Comparison of ENCODE assay signal across 18 cellular contexts in the genomic region with DNA sequence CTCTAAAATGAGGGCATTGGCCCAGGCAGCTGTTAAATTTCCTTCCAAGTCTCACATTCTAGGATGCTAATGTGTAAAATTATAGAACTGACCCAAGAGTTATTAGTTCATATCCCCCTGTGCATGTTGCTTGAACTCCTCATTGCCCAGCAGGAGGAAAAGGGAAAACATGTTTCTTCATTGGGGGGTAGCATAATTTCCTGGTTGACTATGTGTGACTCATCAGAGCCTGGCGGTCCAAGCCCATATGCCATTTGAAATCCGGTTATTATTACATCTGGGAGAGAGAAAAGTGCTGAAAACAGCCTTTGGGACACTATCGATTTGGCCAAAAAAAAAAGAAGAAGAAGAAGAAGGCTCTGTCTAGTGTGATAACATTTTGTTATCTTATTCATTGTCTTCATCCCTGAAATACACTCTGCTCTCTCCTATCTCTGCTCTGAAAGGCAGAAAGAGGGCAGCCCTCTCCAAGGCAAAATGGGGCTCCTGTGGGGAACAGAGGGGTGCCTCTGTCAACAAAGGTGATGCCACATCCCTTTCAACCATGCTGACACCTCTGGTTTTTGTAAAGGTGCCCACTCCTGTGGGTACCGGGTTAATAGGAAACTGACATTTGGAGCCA.
A peak's percentile ranks its signal among the peaks of the same experiment; 100 is the strongest.
DNase-seq lines count a peak whose midpoint lies in the region; ATAC-seq, FAIRE-seq and TF ChIP-seq lines count a peak whose summit lies in the region.
"Had no signal": no experiment of that assay in that cellular context is flagged by ENCODE, and none has a peak within 500 bp of the region (broad histone marks: within the 10 kb centered on the region; RNA-seq: fewer than 3 reads in every experiment).

No MANE protein-coding gene starts in this region.

- H3K36me3 ChIP-seq in KOPT-K1 (ENCODE audit: insufficient read depth, low read length) (no peaks in the 10 kb centered on the region), astrocyte (ENCODE audit: insufficient read depth, low read length) (no peaks in the 10 kb centered on the region)
- H3K36me3 ChIP-seq: neutrophil had no signal

- H3K27ac ChIP-seq in KOPT-K1 (ENCODE audit: low read depth, low read length, poor library complexity, severe bottlenecking) = peak overlapping the region; percentile 69
- H3K27ac ChIP-seq in astrocyte (ENCODE audit: low read depth, low read length) = no peak overlapping the region
- H3K27ac ChIP-seq: A549, neutrophil had no signal

- peaks cover 4% of the 10 kb centered on the region for H3K27me3 ChIP-seq in astrocyte (ENCODE audit: insufficient read depth, low read length)
- H3K27me3 ChIP-seq: neutrophil had no signal

- TF ChIP-seq CTCF in astrocyte (IDR thresholded peaks at IDR 0.05; ENCODE audit: insufficient read depth, low read depth, low read length) = no peak

- no peak overlapping the region for H2AFZ ChIP-seq in astrocyte (ENCODE audit: low read depth, low read length)

- H3K79me2 ChIP-seq in astrocyte (ENCODE audit: insufficient read depth, low read length) = no peaks in the 10 kb centered on the region

- peak overlapping the region; percentile 28 for H3K4me2 ChIP-seq in astrocyte (ENCODE audit: low read length)
- H3K4me2 ChIP-seq: A549 had no signal

- H3K4me1 Mint-ChIP-seq in activated CD4-positive, alpha-beta T cell treated with anti-CD3 and anti-CD28 coated beads, Interleukin-2, amount 10 ng/mL, durations not matched to agents 24 days and 14 days = no peaks in the 10 kb centered on the region
- H3K4me1 Mint-ChIP-seq in astrocyte (ENCODE audit: low read depth, unreplicated experiment) = peaks cover 19% of the 10 kb centered on the region
- peaks cover 78 to 87% of the 10 kb centered on the region in 2 donors for H3K4me1 Mint-ChIP-seq in natural killer cell treated with Interleukin-12 subunit alpha and Interleukin-12 subunit beta and Interleukin-15 and Interleukin-18, amount 100 ng/mL, for 72 hours (ENCODE audit: low read depth in 2 of 2)

- no peak overlapping the region for H3K9ac ChIP-seq in astrocyte (ENCODE audit: low read length)

- peak overlapping the region; percentile 63 for H3K27ac Mint-ChIP-seq in activated CD4-positive, alpha-beta T cell treated with anti-CD3 and anti-CD28 coated beads, Interleukin-2, amount 10 ng/mL, durations not matched to agents 24 days and 14 days
- H3K27ac Mint-ChIP-seq in astrocyte (ENCODE audit: unreplicated experiment) = peak overlapping the region; percentile 67
- peak overlapping the region; percentile 89 to 93 for H3K27ac Mint-ChIP-seq in natural killer cell treated with Interleukin-12 subunit alpha and Interleukin-12 subunit beta and Interleukin-15 and Interleukin-18, amount 100 ng/mL, for 72 hours
- H3K27ac Mint-ChIP-seq: T-helper 1 cell treated with Interleukin-12 subunit alpha and Interleukin-12 subunit beta and Interleukin-4 antibody, amounts not matched to agents 30 μg/mL and 1 μg/mL, for 36 hours had no signal

- H3K36me3 Mint-ChIP-seq in activated CD4-positive, alpha-beta T cell treated with anti-CD3 and anti-CD28 coated beads, Interleukin-2, amount 10 ng/mL, durations not matched to agents 24 days and 14 days (ENCODE audit: low read depth) = peaks cover 4% of the 10 kb centered on the region
- H3K36me3 Mint-ChIP-seq in astrocyte (ENCODE audit: low read depth, unreplicated experiment) = no peaks in the 10 kb centered on the region
- peaks cover 6% of the 10 kb centered on the region for H3K36me3 Mint-ChIP-seq in natural killer cell treated with Interleukin-12 subunit alpha and Interleukin-12 subunit beta and Interleukin-15 and Interleukin-18, amount 100 ng/mL, for 72 hours

- peaks cover 13% of the 10 kb centered on the region for H3K4me1 ChIP-seq in astrocyte (ENCODE audit: insufficient read depth, low read length)
- H3K4me1 ChIP-seq: A549 had no signal

- H3K9me3 ChIP-seq in KOPT-K1 (ENCODE audit: insufficient read depth, low read length, poor library complexity, severe bottlenecking) (no peaks in the 10 kb centered on the region), astrocyte (ENCODE audit: insufficient read depth, low read depth, low read length) (no peaks in the 10 kb centered on the region)
- H3K9me3 ChIP-seq: A549, neutrophil had no signal

- FAIRE-seq in astrocyte (lab: Jason Lieb, UNC) = no peak
- FAIRE-seq: A549, GM18507 had no signal

- intact Hi-C loops in activated CD4-positive, alpha-beta T cell treated with anti-CD3 and anti-CD28 coated beads, Interleukin-2, amount 10 ng/mL, durations not matched to agents 24 days and 14 days (cut with micrococcal nuclease) = loop anchor here (5.0 kb wide), 1 partner anchor 158 kb away; no protein-coding TSS in a partner anchor

- H3K4me3 ChIP-seq in astrocyte (ENCODE audit: insufficient read depth, low read depth, low read length) = no peak overlapping the region
- H3K4me3 ChIP-seq: A549 had no signal

- no peaks in the 10 kb centered on the region for H3K27me3 Mint-ChIP-seq in activated CD4-positive, alpha-beta T cell treated with anti-CD3 and anti-CD28 coated beads, Interleukin-2, amount 10 ng/mL, durations not matched to agents 24 days and 14 days
- peaks cover 13% of the 10 kb centered on the region for H3K27me3 Mint-ChIP-seq in astrocyte (ENCODE audit: low read depth, unreplicated experiment)
- H3K27me3 Mint-ChIP-seq in natural killer cell treated with Interleukin-12 subunit alpha and Interleukin-12 subunit beta and Interleukin-15 and Interleukin-18, amount 100 ng/mL, for 72 hours = no peaks in the 10 kb centered on the region

- peak overlapping the region; percentile 45 for H3K4me3 Mint-ChIP-seq in activated CD4-positive, alpha-beta T cell treated with anti-CD3 and anti-CD28 coated beads, Interleukin-2, amount 10 ng/mL, durations not matched to agents 24 days and 14 days
- no peak overlapping the region for H3K4me3 Mint-ChIP-seq in astrocyte (ENCODE audit: unreplicated experiment)
- peak overlapping the region; percentile 82 for H3K4me3 Mint-ChIP-seq in natural killer cell treated with Interleukin-12 subunit alpha and Interleukin-12 subunit beta and Interleukin-15 and Interleukin-18, amount 100 ng/mL, for 72 hours
- H3K4me3 Mint-ChIP-seq: T-helper 1 cell treated with Interleukin-12 subunit alpha and Interleukin-12 subunit beta and Interleukin-4 antibody, amounts not matched to agents 30 μg/mL and 1 μg/mL, for 36 hours had no signal

- no peak for DNase-seq in activated CD4-positive, alpha-beta T cell treated with anti-CD3 and anti-CD28 coated beads, Interleukin-2, amount 10 ng/mL, durations not matched to agents 24 days and 14 days
- no peak for DNase-seq in activated CD4-positive, alpha-beta T cell treated with anti-CD3 and anti-CD28 coated beads for 4 hours
- DNase-seq in astrocyte (ENCODE audit: low read depth) (peak; percentile 29), NCI-H526 treated with DMSO at 0.1 percent for 48 hours (lab: John Stamatoyannopoulos, UW) (no peak)
- no peak for DNase-seq in natural killer cell treated with Interleukin-12 subunit alpha and Interleukin-12 subunit beta and Interleukin-15 and Interleukin-18, amount 100 ng/mL, for 72 hours (ENCODE audit: low spot score)
- DNase-seq: amniotic stem cell; head of caudate nucleus; KG1; OCI-M1; stimulated activated CD4-positive, alpha-beta T cell treated with anti-CD3 and anti-CD28 coated beads, Interleukin-12 subunit alpha, Interleukin-12 subunit beta, amount 100 ng/mL, for 4 hours had no signal

- H4K20me1 ChIP-seq in astrocyte (ENCODE audit: insufficient read depth, low read length) = no peaks in the 10 kb centered on the region

- ATAC-seq in natural killer cell treated with Interleukin-12 subunit alpha and Interleukin-12 subunit beta and Interleukin-15 and Interleukin-18, amount 100 ng/mL, for 72 hours = no peak
- no peak for ATAC-seq in HG03095 (IDR thresholded peaks at IDR 0.05; ENCODE audit: unreplicated experiment)
- no peak for ATAC-seq in GM19351 (IDR thresholded peaks at IDR 0.05; ENCODE audit: unreplicated experiment)
- ATAC-seq: A549, left lobe of liver had no signal

- no peaks in the 10 kb centered on the region for H3K9me3 Mint-ChIP-seq in activated CD4-positive, alpha-beta T cell treated with anti-CD3 and anti-CD28 coated beads, Interleukin-2, amount 10 ng/mL, durations not matched to agents 24 days and 14 days
- H3K9me3 Mint-ChIP-seq in astrocyte (ENCODE audit: unreplicated experiment) = peaks cover 3% of the 10 kb centered on the region
- no peaks in the 10 kb centered on the region for H3K9me3 Mint-ChIP-seq in natural killer cell treated with Interleukin-12 subunit alpha and Interleukin-12 subunit beta and Interleukin-15 and Interleukin-18, amount 100 ng/mL, for 72 hours
- H3K9me3 Mint-ChIP-seq: T-helper 1 cell treated with Interleukin-12 subunit alpha and Interleukin-12 subunit beta and Interleukin-4 antibody, amounts not matched to agents 30 μg/mL and 1 μg/mL, for 36 hours had no signal
